ENCODE assay signal across 1 cellular context in the genomic region with DNA sequence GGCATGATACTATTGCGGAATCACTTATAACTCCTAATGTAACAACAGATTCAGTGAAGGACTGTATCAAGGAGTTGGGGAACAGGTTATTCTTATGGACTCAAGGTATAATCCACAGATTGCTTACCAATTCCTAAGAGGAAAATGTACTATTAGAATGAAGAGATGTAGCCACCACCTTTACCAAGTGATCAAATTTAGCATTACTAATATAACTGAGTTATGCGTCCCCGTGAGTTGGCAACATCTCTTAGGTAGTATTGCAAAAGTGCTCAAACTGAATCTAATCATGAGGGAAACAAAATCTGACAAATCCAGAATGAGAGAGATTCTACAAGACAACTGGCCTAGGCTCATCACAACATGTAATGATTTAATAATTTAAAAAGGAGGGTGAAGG.
TF ChIP-seq lines count a peak whose summit lies in the region.

No MANE protein-coding gene starts in this region.

TF ChIP-seq in SK-N-SH treated with all-trans-retinoic acid at 6 μM for 48 hours, 23 proteins besides CTCF, POLR2A, EP300 and RAD21 (continued from another document):
- TF ChIP-seq ZNF8 (CRISPR knock-in tag; IDR thresholded peaks at IDR 0.05) (no peak), PPARA (CRISPR knock-in tag; IDR thresholded peaks at IDR 0.05; ENCODE audit: borderline replicate concordance) (no peak), ZFP3 (CRISPR knock-in tag; IDR thresholded peaks at IDR 0.05) (no peak), ESRRG (CRISPR knock-in tag; IDR thresholded peaks at IDR 0.05) (no peak), PATZ1 (CRISPR knock-in tag; IDR thresholded peaks at IDR 0.05; ENCODE audit: borderline replicate concordance) (no peak), TOX (CRISPR knock-in tag; IDR thresholded peaks at IDR 0.05; ENCODE audit: borderline replicate concordance) (no peak), CSDC2 (CRISPR knock-in tag; IDR thresholded peaks at IDR 0.05) (no peak)
TF ChIP-seq in SK-N-SH treated with all-trans-retinoic acid at 6 μM for 48 hours: peak in this region for 0.
